Comparison of ENCODE assay signal across 8 cellular contexts in genomic region chr10:6068422-6068821, GRCh38. TPM values are rescaled to one million over a fixed set of nuclear protein-coding genes. Genes with fewer than 3 reads are reported as not detected.
DNase-seq lines count a peak whose midpoint lies in the region; ATAC-seq lines count a peak whose summit lies in the region.

No MANE protein-coding gene starts in this region.

- no peak for DNase-seq in activated CD8-positive, alpha-beta memory T cell treated with anti-CD3 and anti-CD28 coated beads, Interleukin-2, amount 10 ng/mL, durations not matched to agents 7 days and 5 days
- DNase-seq in activated CD8-positive, alpha-beta memory T cell treated with anti-CD3 and anti-CD28 coated beads, Interleukin-2, amount 50 U/mL, for 4 hours, result no peak
- DNase-seq in activated CD4-positive, alpha-beta T cell treated with anti-CD3 and anti-CD28 coated beads, Interleukin-2, amount 10 ng/mL, durations not matched to agents 7 days and 5 days, result peak; percentile 79
- DNase-seq in stimulated activated effector memory CD8-positive, alpha-beta T cell treated with anti-CD3 and anti-CD28 coated beads, Interleukin-12 subunit alpha, Interleukin-12 subunit beta, amount 100 ng/mL, for 72 hours (ENCODE audit: low spot score in 2 of 2), result no peak
- DNase-seq in occipital lobe (lab: John Stamatoyannopoulos, UW), result no peak
- no peak for DNase-seq in NK-92 (lab: John Stamatoyannopoulos, UW; ENCODE audit: unreplicated experiment)
- no peak for DNase-seq in NCI-H510A treated with DMSO at 0.1 percent for 48 hours (lab: John Stamatoyannopoulos, UW)

- no peaks in the 10 kb centered on the region for H3K9me3 Mint-ChIP-seq in activated CD8-positive, alpha-beta memory T cell treated with anti-CD3 and anti-CD28 coated beads, Interleukin-2, amount 10 ng/mL, durations not matched to agents 7 days and 5 days (ENCODE audit: low read depth)
- H3K9me3 Mint-ChIP-seq in activated CD4-positive, alpha-beta T cell treated with anti-CD3 and anti-CD28 coated beads, Interleukin-2, amount 10 ng/mL, durations not matched to agents 7 days and 5 days, result no peaks in the 10 kb centered on the region
- no peaks in the 10 kb centered on the region for H3K9me3 Mint-ChIP-seq in stimulated activated effector memory CD8-positive, alpha-beta T cell treated with anti-CD3 and anti-CD28 coated beads, Interleukin-12 subunit alpha, Interleukin-12 subunit beta, amount 100 ng/mL, for 72 hours

- POLR2A ChIA-PET in activated CD4-positive, alpha-beta T cell treated with anti-CD3 and anti-CD28 coated beads, Interleukin-2, amount 10 ng/mL, durations not matched to agents 7 days and 5 days (lab: Charles Lee), result interaction anchor here (0.6 to 1.1 kb wide), 3 partner anchors 16 to 99 kb away, joined by 3 to 5 read pairs (median 4); no protein-coding TSS in a partner anchor

- peaks cover 9% of the 10 kb centered on the region for H3K36me3 Mint-ChIP-seq in activated CD8-positive, alpha-beta memory T cell treated with anti-CD3 and anti-CD28 coated beads, Interleukin-2, amount 10 ng/mL, durations not matched to agents 7 days and 5 days
- H3K36me3 Mint-ChIP-seq in activated CD4-positive, alpha-beta T cell treated with anti-CD3 and anti-CD28 coated beads, Interleukin-2, amount 10 ng/mL, durations not matched to agents 7 days and 5 days (ENCODE audit: low read depth), result peaks cover 7% of the 10 kb centered on the region
- H3K36me3 Mint-ChIP-seq in stimulated activated effector memory CD8-positive, alpha-beta T cell treated with anti-CD3 and anti-CD28 coated beads, Interleukin-12 subunit alpha, Interleukin-12 subunit beta, amount 100 ng/mL, for 72 hours, result peaks cover 35% of the 10 kb centered on the region

- ATAC-seq in activated CD8-positive, alpha-beta memory T cell treated with anti-CD3 and anti-CD28 coated beads, Interleukin-2, amount 10 ng/mL, durations not matched to agents 7 days and 5 days, result peak; percentile 5
- peak; percentile 45 for ATAC-seq in HG03159 (IDR thresholded peaks at IDR 0.05; ENCODE audit: unreplicated experiment)
- no peak for ATAC-seq in stimulated activated effector memory CD8-positive, alpha-beta T cell treated with anti-CD3 and anti-CD28 coated beads, Interleukin-12 subunit alpha, Interleukin-12 subunit beta, amount 100 ng/mL, for 72 hours

- CTCF ChIA-PET in activated CD8-positive, alpha-beta memory T cell treated with anti-CD3 and anti-CD28 coated beads, Interleukin-2, amount 10 ng/mL, durations not matched to agents 7 days and 5 days (lab: Charles Lee), result interaction anchor here (1.1 to 12.9 kb wide), 6 partner anchors 15 to 134 kb away, joined by 3 to 246 read pairs (median 4); partner anchors contain the start of gene PFKFB3
- CTCF ChIA-PET in activated CD4-positive, alpha-beta T cell treated with anti-CD3 and anti-CD28 coated beads, Interleukin-2, amount 10 ng/mL, durations not matched to agents 7 days and 5 days (lab: Charles Lee), result interaction anchor here (0.8 to 8.8 kb wide), 6 partner anchors 15 to 97 kb away, joined by 3 to 83 read pairs (median 4); no protein-coding TSS in a partner anchor

- H3K27me3 Mint-ChIP-seq in activated CD8-positive, alpha-beta memory T cell treated with anti-CD3 and anti-CD28 coated beads, Interleukin-2, amount 10 ng/mL, durations not matched to agents 7 days and 5 days, result no peaks in the 10 kb centered on the region
- H3K27me3 Mint-ChIP-seq in activated CD4-positive, alpha-beta T cell treated with anti-CD3 and anti-CD28 coated beads, Interleukin-2, amount 10 ng/mL, durations not matched to agents 7 days and 5 days, result no peaks in the 10 kb centered on the region

- H3K4me3 Mint-ChIP-seq in activated CD8-positive, alpha-beta memory T cell treated with anti-CD3 and anti-CD28 coated beads, Interleukin-2, amount 10 ng/mL, durations not matched to agents 7 days and 5 days, result peak overlapping the region; percentile 32
- H3K4me3 Mint-ChIP-seq in activated CD4-positive, alpha-beta T cell treated with anti-CD3 and anti-CD28 coated beads, Interleukin-2, amount 10 ng/mL, durations not matched to agents 7 days and 5 days, result peak overlapping the region; percentile 71
- peak overlapping the region; percentile 75 for H3K4me3 Mint-ChIP-seq in stimulated activated effector memory CD8-positive, alpha-beta T cell treated with anti-CD3 and anti-CD28 coated beads, Interleukin-12 subunit alpha, Interleukin-12 subunit beta, amount 100 ng/mL, for 72 hours

- peak overlapping the region; percentile 96 for H3K27ac Mint-ChIP-seq in activated CD8-positive, alpha-beta memory T cell treated with anti-CD3 and anti-CD28 coated beads, Interleukin-2, amount 10 ng/mL, durations not matched to agents 7 days and 5 days
- peak overlapping the region; percentile 97 for H3K27ac Mint-ChIP-seq in activated CD4-positive, alpha-beta T cell treated with anti-CD3 and anti-CD28 coated beads, Interleukin-2, amount 10 ng/mL, durations not matched to agents 7 days and 5 days
- H3K27ac Mint-ChIP-seq in stimulated activated effector memory CD8-positive, alpha-beta T cell treated with anti-CD3 and anti-CD28 coated beads, Interleukin-12 subunit alpha, Interleukin-12 subunit beta, amount 100 ng/mL, for 72 hours, result peak overlapping the region; percentile 96

- peaks cover 94% of the 10 kb centered on the region for H3K4me1 Mint-ChIP-seq in activated CD8-positive, alpha-beta memory T cell treated with anti-CD3 and anti-CD28 coated beads, Interleukin-2, amount 10 ng/mL, durations not matched to agents 7 days and 5 days
- peaks cover 94% of the 10 kb centered on the region for H3K4me1 Mint-ChIP-seq in activated CD4-positive, alpha-beta T cell treated with anti-CD3 and anti-CD28 coated beads, Interleukin-2, amount 10 ng/mL, durations not matched to agents 7 days and 5 days
- H3K4me1 Mint-ChIP-seq in stimulated activated effector memory CD8-positive, alpha-beta T cell treated with anti-CD3 and anti-CD28 coated beads, Interleukin-12 subunit alpha, Interleukin-12 subunit beta, amount 100 ng/mL, for 72 hours, result peaks cover 95% of the 10 kb centered on the region

RNA-seq across cellular contexts. Expression of gene IL2RA, which starts 6.3 kb away (rescaled TPM):
- total RNA-seq in activated CD8-positive, alpha-beta memory T cell treated with anti-CD3 and anti-CD28 coated beads, Interleukin-2, amount 10 ng/mL, durations not matched to agents 7 days and 5 days, result 100 to 1,000 TPM; 302 to 832 TPM
- total RNA-seq in activated CD4-positive, alpha-beta T cell treated with anti-CD3 and anti-CD28 coated beads, Interleukin-2, amount 10 ng/mL, durations not matched to agents 7 days and 5 days, result 100 to 1,000 TPM; 124 to 142 TPM
- total RNA-seq in occipital lobe, result not detected

RNA-seq across cellular contexts. Expression of gene RBM17, which starts 20.4 kb away (rescaled TPM):
- total RNA-seq in activated CD8-positive, alpha-beta memory T cell treated with anti-CD3 and anti-CD28 coated beads, Interleukin-2, amount 10 ng/mL, durations not matched to agents 7 days and 5 days, result 100 to 1,000 TPM; 205 to 267 TPM
- 100 to 1,000 TPM; 164 to 177 TPM for total RNA-seq in activated CD4-positive, alpha-beta T cell treated with anti-CD3 and anti-CD28 coated beads, Interleukin-2, amount 10 ng/mL, durations not matched to agents 7 days and 5 days
- 38.2 TPM for total RNA-seq in occipital lobe

Comparison
In these comparisons a context has a peak if more than half of its experiments do, and no peak if none do; other contexts are left out.
1. RNA of gene IL2RA, which starts 6.3 kb away (total RNA-seq): 302 to 832 TPM in activated CD8-positive, alpha-beta memory T cell treated with anti-CD3 and anti-CD28 coated beads, Interleukin-2, amount 10 ng/mL, durations not matched to agents 7 days and 5 days and 124 to 142 TPM in activated CD4-positive, alpha-beta T cell treated with anti-CD3 and anti-CD28 coated beads, Interleukin-2, amount 10 ng/mL, durations not matched to agents 7 days and 5 days; not detected in occipital lobe (single experiment); every median in the first group is over 100 times any median in the second.
2. Peak in every context shown above with its lines, with median percentiles within 50 percentile points of each other: H3K27ac Mint-ChIP-seq and H3K4me3 Mint-ChIP-seq.